In genomic region chr6:43183441-43183840, GRCh38 we compare ENCODE assay signal across 11 cellular contexts. TPM values are rescaled to one million over a fixed set of nuclear protein-coding genes. Genes with fewer than 3 reads are reported as not detected.
DNase-seq lines count a peak whose midpoint lies in the region; ATAC-seq and TF ChIP-seq lines count a peak whose summit lies in the region.
"Had no signal": no experiment of that assay in that cellular context is flagged by ENCODE, and none has a peak within 500 bp of the region (broad histone marks: within the 10 kb centered on the region; RNA-seq: fewer than 3 reads in every experiment).

No MANE protein-coding gene starts in this region.

- no peaks in the 10 kb centered on the region for H4K20me1 ChIP-seq in BLaER1
- H4K20me1 ChIP-seq in H9 (ENCODE audit: control insufficient read depth, insufficient read depth, insufficient read length), result no peaks in the 10 kb centered on the region

- no peak for ATAC-seq in naive thymus-derived CD8-positive, alpha-beta T cell
- no peak for ATAC-seq in GM18519 (IDR thresholded peaks at IDR 0.05; ENCODE audit: low FRiP score, unreplicated experiment)

- DNase-seq in H9 (no peak), GM20000 (ENCODE audit: low spot score) (no peak), kidney glomerular epithelial cell (lab: John Stamatoyannopoulos, UW) (no peak), NCI-H526 treated with DMSO at 0.1 percent for 48 hours (lab: John Stamatoyannopoulos, UW) (no peak)
- DNase-seq in naive thymus-derived CD8-positive, alpha-beta T cell, result no peak
- DNase-seq: activated CD4-positive, alpha-beta T cell treated with anti-CD3 and anti-CD28 coated beads for 4 hours; brain microvascular endothelial cell; substantia nigra had no signal

- H3K27ac Mint-ChIP-seq in H9, result no peak overlapping the region
- H3K27ac Mint-ChIP-seq in activated naive CD8-positive, alpha-beta T cell, result peak overlapping the region; percentile 96
- H3K27ac Mint-ChIP-seq in naive thymus-derived CD8-positive, alpha-beta T cell, result peak overlapping the region; percentile 89 to 97 (median 96)

- H2AK5ac ChIP-seq in H9 (ENCODE audit: insufficient read length, low read length), result no peak overlapping the region

- no peak overlapping the region for H3K14ac ChIP-seq in H9 (ENCODE audit: insufficient read depth, low read length)

- peak overlapping the region; percentile 77 to 86; a peak in 4 of 5 replicates for H3K4me3 Mint-ChIP-seq in H9
- peak overlapping the region; percentile 98 for H3K4me3 Mint-ChIP-seq in activated naive CD8-positive, alpha-beta T cell
- H3K4me3 Mint-ChIP-seq in naive thymus-derived CD8-positive, alpha-beta T cell, result peak overlapping the region; percentile 86 to 97 (median 94)

- H3K79me2 ChIP-seq in H9 (ENCODE audit: insufficient read depth, low read length), result no peaks in the 10 kb centered on the region

- no peak overlapping the region for H3K56ac ChIP-seq in H9 (ENCODE audit: insufficient read length, low read depth, low read length)

- H2BK12ac ChIP-seq in H9 (ENCODE audit: insufficient read length, low read depth, low read length), result no peak overlapping the region

- no CpG with 5 or more reads among the region's 4 CpGs for WGBS in H9 (ENCODE audit: extremely low coverage, insufficient read length, low lambda C conversion rate)

- H3K4me3 ChIP-seq in BLaER1, result peak overlapping the region; percentile 82; the same call in 1 of the 2 replicates

- H3K9ac ChIP-seq in BLaER1 (peak overlapping the region; percentile 84), H9 (ENCODE audit: extremely low read depth, insufficient read length, low read length) (no peak overlapping the region)

- no peak overlapping the region for H2AFZ ChIP-seq in H9 (ENCODE audit: low read length)

- no peak overlapping the region for H3K23ac ChIP-seq in H9 (ENCODE audit: insufficient read length, low read depth, low read length)

- H3K27ac ChIP-seq in BLaER1, result 0 out of 2 replicates have a peak overlapping the region, but pooled peaks have one; percentile 67
- H3K27ac ChIP-seq in H9 (ENCODE audit: insufficient read length, low read depth, low read length), result no peak overlapping the region
- H3K27ac ChIP-seq: brain microvascular endothelial cell had no signal

- peak overlapping the region; percentile 97 for H3K4me2 ChIP-seq in BLaER1
- H3K4me2 ChIP-seq in H9 (ENCODE audit: insufficient read depth, insufficient read length, low read length), result no peak overlapping the region

- no peaks in the 10 kb centered on the region for H3K9me3 Mint-ChIP-seq in H9
- H3K9me3 Mint-ChIP-seq in activated naive CD8-positive, alpha-beta T cell (ENCODE audit: low read depth), result no peaks in the 10 kb centered on the region
- H3K9me3 Mint-ChIP-seq in naive thymus-derived CD8-positive, alpha-beta T cell, result no peaks in the 10 kb centered on the region

- no peak overlapping the region for H2BK20ac ChIP-seq in H9 (ENCODE audit: low read depth, low read length, poor library complexity, severe bottlenecking)

- H4K5ac ChIP-seq in H9 (ENCODE audit: insufficient read length, low read depth, low read length), result no peak overlapping the region

- no peak overlapping the region for H2BK120ac ChIP-seq in H9 (ENCODE audit: low read depth, low read length, poor library complexity, severe bottlenecking)

- no peaks in the 10 kb centered on the region for H3K79me1 ChIP-seq in H9 (ENCODE audit: insufficient read depth, low read depth, low read length, poor library complexity, severe bottlenecking)

- POLR2A ChIA-PET in naive thymus-derived CD8-positive, alpha-beta T cell (lab: Charles Lee), result interaction anchor here (0.7 to 1.9 kb wide), 5 partner anchors 9 to 238 kb away, joined by 3 to 15 read pairs (median 4); partner anchors contain the start of gene DNPH1

- H3K4me1 ChIP-seq in BLaER1, result peaks cover 40% of the 10 kb centered on the region
- no peaks in the 10 kb centered on the region for H3K4me1 ChIP-seq in H9 (ENCODE audit: insufficient read depth, low read length)

- H3K27me3 ChIP-seq in BLaER1 (no peaks in the 10 kb centered on the region), H9 (ENCODE audit: insufficient read depth, low read length) (no peaks in the 10 kb centered on the region)
- H3K27me3 ChIP-seq: brain microvascular endothelial cell had no signal

- no peak overlapping the region for H4K91ac ChIP-seq in H9 (ENCODE audit: insufficient read length, low read depth, low read length)

- no peak overlapping the region for H3K18ac ChIP-seq in H9 (ENCODE audit: insufficient read length, low read depth, low read length)

- H3K36me3 Mint-ChIP-seq in H9 (ENCODE audit: insufficient read depth in 1 of 3, low read depth in 3 of 3), result peaks cover 12 to 31% (median 30%) of the 10 kb centered on the region in 3 experiments; a peak in 6 of 7 replicates
- peaks cover 2% of the 10 kb centered on the region for H3K36me3 Mint-ChIP-seq in activated naive CD8-positive, alpha-beta T cell
- peaks cover 0 to 47% (median 14%) of the 10 kb centered on the region in 3 donors for H3K36me3 Mint-ChIP-seq in naive thymus-derived CD8-positive, alpha-beta T cell

- peaks cover 21% of the 10 kb centered on the region in 2 experiments for H3K4me1 Mint-ChIP-seq in H9
- peaks cover 51% of the 10 kb centered on the region for H3K4me1 Mint-ChIP-seq in activated naive CD8-positive, alpha-beta T cell (ENCODE audit: low read depth)
- peaks cover 42 to 57% (median 54%) of the 10 kb centered on the region in 4 donors for H3K4me1 Mint-ChIP-seq in naive thymus-derived CD8-positive, alpha-beta T cell

- no peak for TF ChIP-seq CTCF in H9 (conservative IDR thresholded peaks at IDR 0.05)
- no peak for TF ChIP-seq CTCF in GM20000 (IDR thresholded peaks at IDR 0.05; ENCODE audit: extremely low read depth, missing control alignments)

- no peaks in the 10 kb centered on the region for H3K27me3 Mint-ChIP-seq in H9 (ENCODE audit: low read depth)
- H3K27me3 Mint-ChIP-seq in activated naive CD8-positive, alpha-beta T cell, result no peaks in the 10 kb centered on the region
- H3K27me3 Mint-ChIP-seq in naive thymus-derived CD8-positive, alpha-beta T cell, result no peaks in the 10 kb centered on the region

- no peak overlapping the region for H2BK15ac ChIP-seq in H9 (ENCODE audit: low read depth, low read length)

- H4K8ac ChIP-seq in H9 (replicated peaks; ENCODE audit: insufficient read length, low read depth, low read length), result no peak overlapping the region

- peaks cover 6% of the 10 kb centered on the region for H3K23me2 ChIP-seq in H9 (ENCODE audit: insufficient read length, low read depth, low read length, poor library complexity, severe bottlenecking)

- peaks cover 59% of the 10 kb centered on the region for H3K36me3 ChIP-seq in BLaER1

- no peaks in the 10 kb centered on the region; the same call in 1 of the 2 replicates for H3K9me3 ChIP-seq in BLaER1
- no peaks in the 10 kb centered on the region for H3K9me3 ChIP-seq in H9 (ENCODE audit: control insufficient read depth, low read depth, low read length)

- H2BK5ac ChIP-seq in H9 (ENCODE audit: insufficient read length, low read length), result no peak overlapping the region

- H3K4ac ChIP-seq in H9 (ENCODE audit: low read depth, low read length), result no peak overlapping the region

- no peak overlapping the region for H3T11ph ChIP-seq in H9 (ENCODE audit: low read length)

RNA-seq across cellular contexts. Expression of gene CUL9, which starts 1.4 kb away (rescaled TPM):
- total RNA-seq in H9 (2021), result 15.2 and 15.5 TPM in 2 replicates
- 100 to 1,000 TPM; 101 to 110 TPM for total RNA-seq in naive thymus-derived CD8-positive, alpha-beta T cell
- 10 to 100 TPM in 2 of 3 donors, 1 to 10 TPM in 1; 6.8 to 10.4 (median 10.3) TPM for polyA plus RNA-seq in naive thymus-derived CD8-positive, alpha-beta T cell

RNA-seq across cellular contexts. Expression of gene SRF, which starts 12.4 kb away (rescaled TPM):
- 57.5 and 59.7 TPM in 2 replicates for total RNA-seq in H9 (2021)
- 10 to 100 TPM; 26.5 to 27.3 TPM for total RNA-seq in naive thymus-derived CD8-positive, alpha-beta T cell
- polyA plus RNA-seq in naive thymus-derived CD8-positive, alpha-beta T cell, result 1 to 10 TPM; 3.9 to 6.9 (median 5.2) TPM

RNA-seq across cellular contexts. Expression of gene DNPH1, which starts 45.8 kb away (rescaled TPM):
- 47.0 and 56.2 TPM in 2 replicates for total RNA-seq in H9 (2021)
- total RNA-seq in naive thymus-derived CD8-positive, alpha-beta T cell, result 10 to 100 TPM; 45.9 to 53.8 TPM
- polyA plus RNA-seq in naive thymus-derived CD8-positive, alpha-beta T cell, result 100 to 1,000 TPM; 109 to 173 (median 121) TPM

RNA-seq across cellular contexts. Expression of gene TTBK1, which starts 59.8 kb away (rescaled TPM):
- total RNA-seq in H9 (2021), result 1.3 and 1.6 TPM in 2 replicates
- not detected for total RNA-seq in naive thymus-derived CD8-positive, alpha-beta T cell
- not detected for polyA plus RNA-seq in naive thymus-derived CD8-positive, alpha-beta T cell

Comparison
In these comparisons a context has a peak if more than half of its experiments do, and no peak if none do; other contexts are left out.
1. H3K27ac Mint-ChIP-seq: peak in activated naive CD8-positive, alpha-beta T cell (single experiment) and naive thymus-derived CD8-positive, alpha-beta T cell (10 of 10); none in H9 (0 of 3).
2. Peak in every context shown above with its lines, with median percentiles within 50 percentile points of each other: H3K4me3 Mint-ChIP-seq.